8 cellular contexts compared by ENCODE assay signal in genomic region chr11:15819679-15820286, GRCh38.
DNase-seq lines count a peak whose midpoint lies in the region; ATAC-seq, FAIRE-seq and TF ChIP-seq lines count a peak whose summit lies in the region.

No MANE protein-coding gene starts in this region.

- CTCF ChIA-PET in Panc1 (lab: Charles Lee), result interaction anchor here (0.6 kb wide), 1 partner anchor 794 kb away, joined by 6 read pairs; no protein-coding TSS in a partner anchor

- ATAC-seq in GM19351 (IDR thresholded peaks at IDR 0.05; ENCODE audit: unreplicated experiment) (peak; percentile 93), HG03432 (IDR thresholded peaks at IDR 0.05; ENCODE audit: unreplicated experiment) (peak; percentile 91), Panc1 (peak; percentile 86)

- peak overlapping the region in 4 of 5 experiments; percentile 13 to 70 (median 55) for H3K27ac Mint-ChIP-seq in brain

- no peak overlapping the region for H3K4me3 ChIP-seq in Panc1 (ENCODE audit: low read depth in 2 of 2, low read length in 2 of 2)

- BruUV-seq in Panc1 (replicated peaks; lab: Mats Ljungman, UMichigan), result no TSS peak

- H3K36me3 ChIP-seq in Panc1 (ENCODE audit: control insufficient read depth, insufficient read depth, low read length), result no peaks in the 10 kb centered on the region

- peaks cover 8 to 35% (median 23%) of the 10 kb centered on the region in 5 experiments for H3K9me3 Mint-ChIP-seq in brain

- peaks cover 10% of the 10 kb centered on the region for H3K36me3 Mint-ChIP-seq in brain

- in situ Hi-C loops in Panc1 (cut with HindIII; ENCODE audit: low pct_unique_long_range_greater_than_20kb, low sequenced_read_pairs), result no loop called here

- DNase-seq in D721Med (ENCODE audit: insufficient read length, low spot score), result no peak
- peak; percentile 27 for DNase-seq in Panc1 (ENCODE audit: low read depth, low spot score)
- peak; percentile 1 for DNase-seq in stimulated activated CD4-positive, alpha-beta T cell treated with anti-CD3 and anti-CD28 coated beads, Interleukin-2, amount 100 ng/mL, for 4 hours (ENCODE audit: low read depth)
- DNase-seq in T1000 (lab: John Stamatoyannopoulos, UW), result no peak

- no peaks in the 10 kb centered on the region for H3K9me3 ChIP-seq in Panc1 (ENCODE audit: control insufficient read depth, insufficient read depth, low read depth, low read length)

- POLR2A ChIA-PET in Panc1 (lab: Charles Lee), result no interaction called here

- H3K27me3 ChIP-seq in Panc1 (ENCODE audit: control insufficient read depth, insufficient read depth, low read length), result no peaks in the 10 kb centered on the region; the same call in 1 of the 2 replicates

- peaks cover 3% of the 10 kb centered on the region for H3K27me3 Mint-ChIP-seq in brain

- H3K4me3 Mint-ChIP-seq in brain, result peak overlapping the region in 1 of 5 experiments; percentile 2

- FAIRE-seq in D721Med (lab: Jason Lieb, UNC) (peak; percentile 35), islet of Langerhans (lab: Jason Lieb, UNC) (peak; percentile 81)

- TF ChIP-seq CTCF in D721Med (IDR thresholded peaks at IDR 0.05; ENCODE audit: insufficient read depth, missing control alignments), result peak; percentile 86
- TF ChIP-seq CTCF in Panc1 (IDR thresholded peaks at IDR 0.05), result peak; percentile 93
- TF ChIP-seq CTCF in brain (conservative IDR thresholded peaks at IDR 0.05), result peak; percentile 62 to 73

- intact Hi-C loops in Panc1 (cut with micrococcal nuclease; ENCODE audit: unreplicated experiment), result loop anchor here (5.0 kb wide), 1 partner anchor 793 kb away; no protein-coding TSS in a partner anchor

- H3K27ac ChIP-seq in Panc1 (ENCODE audit: low read length), result no peak overlapping the region

- peaks cover 34% of the 10 kb centered on the region for H3K4me1 Mint-ChIP-seq in brain

- H3K4me1 ChIP-seq in Panc1 (ENCODE audit: control insufficient read depth, insufficient read depth, low read length), result no peaks in the 10 kb centered on the region

Comparison
In these comparisons a context has a peak if more than half of its experiments do, and no peak if none do; other contexts are left out.
1. DNase-seq: peak in Panc1 (single experiment) and stimulated activated CD4-positive, alpha-beta T cell treated with anti-CD3 and anti-CD28 coated beads, Interleukin-2, amount 100 ng/mL, for 4 hours (single experiment); none in D721Med (single experiment) and T1000 (single experiment).
2. Peak in every context shown above with its lines, with median percentiles within 50 percentile points of each other: CTCF ChIP-seq and ATAC-seq.